ENCODE assay signal across 24 cellular contexts in genomic region chr12:108478611-108479010, GRCh38. TPM values are rescaled to one million over a fixed set of nuclear protein-coding genes. Genes with fewer than 3 reads are reported as not detected.
DNase-seq lines count a peak whose midpoint lies in the region; ATAC-seq and TF ChIP-seq lines count a peak whose summit lies in the region.
"Had no signal": no experiment of that assay in that cellular context is flagged by ENCODE, and none has a peak within 500 bp of the region (broad histone marks: within the 10 kb centered on the region; RNA-seq: fewer than 3 reads in every experiment).

No MANE protein-coding gene starts in this region.

- H3K36me3 ChIP-seq in Loucy (ENCODE audit: insufficient read depth, low read length): no peaks in the 10 kb centered on the region

- ATAC-seq in GM21825 (IDR thresholded peaks at IDR 0.05; ENCODE audit: unreplicated experiment): no peak

- H3K79me2 ChIP-seq in Loucy (ENCODE audit: insufficient read depth, low read length): no peaks in the 10 kb centered on the region

- peak; percentile 42 for DNase-seq in A172 (ENCODE audit: low spot score)
- DNase-seq in EH (ENCODE audit: low read depth): peak; percentile 44
- DNase-seq in fibroblast of villous mesenchyme (ENCODE audit: low read depth): peak; percentile 57
- no peak for DNase-seq in activated CD4-positive, CD25-positive, alpha-beta regulatory T cell treated with anti-CD3 and anti-CD28 coated beads, Interleukin-2, amount 50 U/mL, for 72 hours
- no peak for DNase-seq in OCI-M2 (lab: John Stamatoyannopoulos, UW; ENCODE audit: unreplicated experiment)
- no peak for DNase-seq in type B pancreatic cell (ENCODE audit: extremely low spot score, unreplicated experiment)
- DNase-seq: ACHN; AML-193; CD4-positive, CD25-positive, alpha-beta regulatory T cell; COR-L47; DMS 273 treated with DMSO at 0.1 percent for 48 hours; GF-D8; GM23248; HCEC 1CT; NCI-H1048; NCI-H1436; NCI-H2029; NCI-H446; NCI-H69; NK-92 treated with Interleukin-12 subunit alpha and Interleukin-12 subunit beta, amount 100 ng/mL, for 24 hours; SHP77; SK-N-SH had no signal

- H3K27me3 ChIP-seq in Loucy (ENCODE audit: insufficient read depth, low read length, poor library complexity, severe bottlenecking): no peaks in the 10 kb centered on the region

- H4K20me1 ChIP-seq in Loucy (ENCODE audit: insufficient read depth, low read length, poor library complexity, severe bottlenecking): no peaks in the 10 kb centered on the region

- H3K4me3 ChIP-seq in Loucy (ENCODE audit: low read length, poor library complexity, severe bottlenecking) (no peak overlapping the region), fibroblast of villous mesenchyme (ENCODE audit: low read depth, low read length) (no peak overlapping the region)
- H3K4me3 ChIP-seq: GM23248 had no signal

- H3K4me1 Mint-ChIP-seq in type B pancreatic cell (ENCODE audit: unreplicated experiment): no peaks in the 10 kb centered on the region
- H3K4me1 Mint-ChIP-seq: CD4-positive, CD25-positive, alpha-beta regulatory T cell had no signal

- TF ChIP-seq CTCF in Loucy (conservative IDR thresholded peaks at IDR 0.05; ENCODE audit: low read length) (no peak), fibroblast of villous mesenchyme (IDR thresholded peaks at IDR 0.05; ENCODE audit: insufficient read depth, low read depth, low read length) (no peak), type B pancreatic cell (conservative IDR thresholded peaks at IDR 0.05) (no peak)

- no peak overlapping the region for H3K4me3 Mint-ChIP-seq in type B pancreatic cell
- H3K4me3 Mint-ChIP-seq: CD4-positive, CD25-positive, alpha-beta regulatory T cell had no signal

- H3K27ac Mint-ChIP-seq in type B pancreatic cell: no peak overlapping the region
- H3K27ac Mint-ChIP-seq: CD4-positive, CD25-positive, alpha-beta regulatory T cell had no signal

- no peaks in the 10 kb centered on the region for H3F3A ChIP-seq in Loucy (ENCODE audit: low read depth)

- H3K9me3 ChIP-seq in Loucy (ENCODE audit: insufficient read depth, low read depth, low read length): no peaks in the 10 kb centered on the region
- H3K9me3 ChIP-seq: SK-N-SH had no signal

- no peak overlapping the region for H3K9ac ChIP-seq in Loucy (ENCODE audit: low read depth, low read length, poor library complexity, severe bottlenecking)
- H3K9ac ChIP-seq: GM23248, SK-N-SH had no signal

- H3K27me3 Mint-ChIP-seq in type B pancreatic cell: peaks cover 16% of the 10 kb centered on the region

- peak overlapping the region; percentile 41 for H3K4me2 ChIP-seq in Loucy (ENCODE audit: low read depth, low read length, poor library complexity, severe bottlenecking)
- H3K4me2 ChIP-seq: SK-N-SH had no signal

- no peak overlapping the region for H2AFZ ChIP-seq in Loucy (ENCODE audit: low read length)
- H2AFZ ChIP-seq: GM23248 had no signal

- H3K36me3 Mint-ChIP-seq in type B pancreatic cell: no peaks in the 10 kb centered on the region
- H3K36me3 Mint-ChIP-seq: CD4-positive, CD25-positive, alpha-beta regulatory T cell had no signal

- H3K4me1 ChIP-seq in Loucy (ENCODE audit: insufficient read depth, low read length, poor library complexity, severe bottlenecking): peaks cover 12% of the 10 kb centered on the region

- H3K9me2 ChIP-seq in Loucy (replicated peaks; ENCODE audit: low read depth, low read length): no peaks in the 10 kb centered on the region
- H3K9me2 ChIP-seq: SK-N-SH had no signal

- no peaks in the 10 kb centered on the region for H3K9me3 Mint-ChIP-seq in type B pancreatic cell

RNA-seq across cellular contexts. Expression of gene FICD, which starts 36.5 kb away (rescaled TPM):
- total RNA-seq in A172 (2014; rRNA removed; shearing (Covaris generic)): 9.1 and 9.3 TPM in 2 replicates
- 8.1 and 9.9 TPM in 2 replicates for total RNA-seq in fibroblast of villous mesenchyme
- 4.7 and 4.9 TPM in 2 replicates for total RNA-seq in type B pancreatic cell (ENCODE audit: low replicate concordance)

Comparison
In these comparisons a context has a peak if more than half of its experiments do, and no peak if none do; other contexts are left out.
1. DNase-seq: peak in A172 (single experiment), EH (single experiment) and fibroblast of villous mesenchyme (single experiment); none in activated CD4-positive, CD25-positive, alpha-beta regulatory T cell treated with anti-CD3 and anti-CD28 coated beads, Interleukin-2, amount 50 U/mL, for 72 hours (single experiment), OCI-M2 (single experiment) and type B pancreatic cell (single experiment).